Comparison of ENCODE assay signal across 1 cellular context in genomic region chr18:8426401-8426800, GRCh38.
TF ChIP-seq lines count a peak whose summit lies in the region.

No MANE protein-coding gene starts in this region.

TF ChIP-seq in GM23338, 12 proteins besides CTCF, POLR2A, EP300 and RAD21 (continued from another document):
- TF ChIP-seq ZNF462 (CRISPR knock-in tag; IDR thresholded peaks at IDR 0.05) (no peak), JUNB (IDR thresholded peaks at IDR 0.05; ENCODE audit: unreplicated experiment) (no peak), POLR2AphosphoS5 (IDR thresholded peaks at IDR 0.05; ENCODE audit: low read depth) (no peak), EZH2phosphoT487 (IDR thresholded peaks at IDR 0.05; ENCODE audit: unreplicated experiment) (no peak), NANOG (IDR thresholded peaks at IDR 0.05; ENCODE audit: borderline replicate concordance) (no peak)
